Comparison of ENCODE assay signal across 12 cellular contexts in genomic region chr7:33711231-33712019, GRCh38.
"Had no signal": no experiment of that assay in that cellular context is flagged by ENCODE, and none has a peak within 500 bp of the region (broad histone marks: within the 10 kb centered on the region; RNA-seq: fewer than 3 reads in every experiment).

No MANE protein-coding gene starts in this region.

- H3K36me3 ChIP-seq: pancreas, stomach, thoracic aorta had no signal

- H3K27ac ChIP-seq: neural progenitor cell, pancreas, stomach, thoracic aorta had no signal

- H3K9ac ChIP-seq: neural progenitor cell had no signal

- H3K9me3 ChIP-seq: pancreas, stomach, thoracic aorta had no signal

- H3K27me3 ChIP-seq: neural progenitor cell, pancreas, stomach had no signal

- H3K4me1 ChIP-seq: pancreas had no signal

- DNase-seq: activated CD4-positive, alpha-beta T cell treated with anti-CD3 and anti-CD28 coated beads, Interleukin-2, amount 50 U/mL, for 1 hour; activated gamma-delta T cell; amygdala; left cardiac atrium; pancreas; stimulated activated CD4-positive, alpha-beta T cell treated with anti-CD3 and anti-CD28 coated beads, Interleukin-4, amount 100 ng/mL, for 4 hours; stomach had no signal

- H3K36me3 Mint-ChIP-seq: brain, neural progenitor cell had no signal

- H3K4me3 Mint-ChIP-seq: activated naive CD8-positive, alpha-beta T cell; brain; neural progenitor cell had no signal

- H3K27ac Mint-ChIP-seq: activated naive CD8-positive, alpha-beta T cell; brain; neural progenitor cell had no signal

- H2AFZ ChIP-seq: neural progenitor cell had no signal

- H3K9me3 Mint-ChIP-seq: brain, neural progenitor cell had no signal

- H3K4me3 ChIP-seq: neural progenitor cell, pancreas, stomach, thoracic aorta had no signal

- H3K27me3 Mint-ChIP-seq: activated naive CD8-positive, alpha-beta T cell had no signal

- H3K4me2 ChIP-seq: neural progenitor cell had no signal

- ATAC-seq: esophagus mucosa, left cardiac atrium, pancreas had no signal
